ENCODE assay signal across 1 cellular context in the genomic region with DNA sequence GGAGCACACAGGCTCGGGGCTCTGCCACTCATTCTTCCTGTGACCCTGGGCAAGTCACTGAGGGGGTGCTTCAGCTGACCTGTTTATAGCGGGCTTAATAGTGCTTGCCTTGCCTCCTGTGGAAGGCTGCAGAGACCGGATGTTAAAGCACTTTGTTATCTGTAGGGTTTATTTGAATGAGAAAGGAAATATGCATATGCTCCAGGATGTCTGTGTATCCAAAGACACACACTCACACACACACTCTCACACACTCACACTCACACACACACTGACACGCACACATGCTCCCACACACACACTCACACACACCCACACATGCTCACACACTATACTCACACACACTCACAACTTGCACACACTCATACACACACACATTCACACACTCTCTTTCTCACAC.
TF ChIP-seq lines count a peak whose summit lies in the region.

No MANE protein-coding gene starts in this region.

TF ChIP-seq in HepG2, 621 proteins besides CTCF, POLR2A, EP300 and RAD21 (continued from another document):
- TF ChIP-seq TRAFD1 (CRISPR knock-in tag; IDR thresholded peaks at IDR 0.05; ENCODE audit: borderline replicate concordance), result no peak
- TF ChIP-seq, protein P1, sequence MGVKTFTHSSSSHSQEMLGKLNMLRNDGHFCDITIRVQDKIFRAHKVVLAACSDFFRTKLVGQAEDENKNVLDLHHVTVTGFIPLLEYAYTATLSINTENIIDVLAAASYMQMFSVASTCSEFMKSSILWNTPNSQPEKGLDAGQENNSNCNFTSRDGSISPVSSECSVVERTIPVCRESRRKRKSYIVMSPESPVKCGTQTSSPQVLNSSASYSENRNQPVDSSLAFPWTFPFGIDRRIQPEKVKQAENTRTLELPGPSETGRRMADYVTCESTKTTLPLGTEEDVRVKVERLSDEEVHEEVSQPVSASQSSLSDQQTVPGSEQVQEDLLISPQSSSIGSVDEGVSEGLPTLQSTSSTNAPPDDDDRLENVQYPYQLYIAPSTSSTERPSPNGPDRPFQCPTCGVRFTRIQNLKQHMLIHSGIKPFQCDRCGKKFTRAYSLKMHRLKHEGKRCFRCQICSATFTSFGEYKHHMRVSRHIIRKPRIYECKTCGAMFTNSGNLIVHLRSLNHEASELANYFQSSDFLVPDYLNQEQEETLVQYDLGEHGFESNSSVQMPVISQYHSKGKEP (CRISPR knock-in tag; IDR thresholded peaks at IDR 0.05), result no peak
